Comparison of ENCODE assay signal across 16 cellular contexts in the genomic region with DNA sequence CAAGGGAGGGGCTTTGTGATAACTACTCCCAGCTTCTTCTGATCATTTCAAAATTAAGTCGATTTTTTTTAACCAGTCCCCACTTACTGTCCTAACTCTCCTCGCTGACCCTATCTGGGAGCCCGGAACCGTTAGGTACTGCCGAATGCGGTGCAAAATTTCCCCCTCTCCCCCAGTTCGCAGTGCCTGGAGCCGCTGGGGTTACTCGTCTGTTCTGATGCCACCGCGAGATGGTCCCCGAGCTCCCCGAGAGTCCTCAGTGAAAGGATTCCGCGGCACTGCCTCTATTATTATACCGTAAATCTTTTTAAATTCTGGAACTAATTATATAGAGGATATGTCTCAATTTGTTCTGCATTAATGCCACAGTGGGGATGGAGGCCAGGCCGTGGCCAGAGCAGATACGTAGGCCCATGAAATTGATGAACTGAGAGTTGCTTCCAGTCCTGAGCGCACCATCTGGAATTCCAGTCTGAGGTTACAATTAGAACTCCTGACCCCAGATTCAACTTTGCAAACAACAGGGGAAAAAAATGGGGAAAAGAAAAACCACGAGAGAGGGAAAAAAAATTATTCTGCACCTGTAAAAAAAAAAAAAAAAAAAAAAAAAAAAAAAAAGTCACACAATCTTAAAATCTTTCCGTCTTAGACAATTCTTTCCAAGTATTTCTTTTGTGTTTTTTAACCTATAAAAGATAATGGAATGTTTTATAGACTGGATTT. TPM values are rescaled to one million over a fixed set of nuclear protein-coding genes. Genes with fewer than 3 reads are reported as not detected.
DNase-seq lines count a peak whose midpoint lies in the region; ATAC-seq and TF ChIP-seq lines count a peak whose summit lies in the region.
"Had no signal": no experiment of that assay in that cellular context is flagged by ENCODE, and none has a peak within 500 bp of the region (broad histone marks: within the 10 kb centered on the region; RNA-seq: fewer than 3 reads in every experiment).

No MANE protein-coding gene starts in this region.

- POLR2A ChIA-PET in A673 (lab: Charles Lee; ENCODE audit: low non-redundant PET) = interaction anchor here (0.6 kb wide), 1 partner anchor 198 kb away, joined by 6 read pairs; no protein-coding TSS in a partner anchor

- intact Hi-C loops in A673 (cut with micrococcal nuclease; ENCODE audit: unreplicated experiment) = loop anchor here (5.0 kb wide), 1 partner anchor 52 kb away; no protein-coding TSS in a partner anchor
- intact Hi-C loops in dendritic cell treated with granulocyte-macrophage colony-stimulating factor and Interleukin-4, amounts not matched to agents 40 ng/mL and 50 ng/mL, for 4 days (cut with micrococcal nuclease) = no loop called here

- H3K4me3 Mint-ChIP-seq in dendritic cell treated with granulocyte-macrophage colony-stimulating factor and Interleukin-4, amounts not matched to agents 40 ng/mL and 50 ng/mL, for 4 days = peak overlapping the region; percentile 9
- peak overlapping the region; percentile 44 for H3K4me3 Mint-ChIP-seq in neural crest cell
- H3K4me3 Mint-ChIP-seq: natural killer cell had no signal

- no peaks in the 10 kb centered on the region for H3K36me3 Mint-ChIP-seq in dendritic cell treated with granulocyte-macrophage colony-stimulating factor and Interleukin-4, amounts not matched to agents 40 ng/mL and 50 ng/mL, for 4 days (ENCODE audit: low read depth)
- H3K36me3 Mint-ChIP-seq in neural crest cell (ENCODE audit: low read depth) = no peaks in the 10 kb centered on the region
- H3K36me3 Mint-ChIP-seq: natural killer cell had no signal

- CTCF ChIA-PET in A673 (lab: Charles Lee) = interaction anchor here (1.0 to 1.5 kb wide), 2 partner anchors 9 to 38 kb away, joined by 3 to 6 read pairs; no protein-coding TSS in a partner anchor

- peak overlapping the region; percentile 20 for H3K4me3 ChIP-seq in A673 (ENCODE audit: low read depth, low read length, poor library complexity, severe bottlenecking)
- H3K4me3 ChIP-seq in BLaER1 treated with 17β-estradiol and CSF1 and Interleukin-3, amounts not matched to agents 10 nM and 100 nM = peak overlapping the region in 3 of 10 experiments; percentile 36 to 45 (median 37); a peak in 6 of 20 replicates
- H3K4me3 ChIP-seq: lung had no signal

- H3K9me3 Mint-ChIP-seq in dendritic cell treated with granulocyte-macrophage colony-stimulating factor and Interleukin-4, amounts not matched to agents 40 ng/mL and 50 ng/mL, for 4 days = no peaks in the 10 kb centered on the region
- no peaks in the 10 kb centered on the region for H3K9me3 Mint-ChIP-seq in neural crest cell
- H3K9me3 Mint-ChIP-seq: activated naive CD4-positive, alpha-beta T cell treated with anti-CD3 and anti-CD28 coated beads, Interleukin-2, amount 50 U/mL, for 72 hours; natural killer cell had no signal

- ATAC-seq in HG02884 (IDR thresholded peaks at IDR 0.05; ENCODE audit: unreplicated experiment) = no peak
- ATAC-seq: activated naive CD4-positive, alpha-beta T cell treated with anti-CD3 and anti-CD28 coated beads, Interleukin-2, amount 50 U/mL, for 72 hours; natural killer cell had no signal

- peak; percentile 91 for DNase-seq in A673 (ENCODE audit: low spot score)
- DNase-seq in neural crest cell (ENCODE audit: low read depth, low spot score) = peak; percentile 3
- DNase-seq in NCI-H345 (lab: John Stamatoyannopoulos, UW) = no peak
- no peak for DNase-seq in ureter (ENCODE audit: low spot score)
- DNase-seq: caudate nucleus; effector CD4-positive, alpha-beta T cell; natural killer cell; NCI-H1417 treated with DMSO at 0.1 percent for 48 hours had no signal

- no peak overlapping the region for H3K9ac ChIP-seq in BLaER1 treated with 17β-estradiol and CSF1 and Interleukin-3, amounts not matched to agents 10 nM and 100 nM

- peaks cover 52% of the 10 kb centered on the region for H3K4me1 ChIP-seq in A673 (ENCODE audit: insufficient read depth, low read length, poor library complexity, severe bottlenecking)
- peaks cover 37 to 52% (median 46%) of the 10 kb centered on the region in 10 experiments for H3K4me1 ChIP-seq in BLaER1 treated with 17β-estradiol and CSF1 and Interleukin-3, amounts not matched to agents 10 nM and 100 nM

- H4K20me1 ChIP-seq in BLaER1 treated with 17β-estradiol and CSF1 and Interleukin-3, amounts not matched to agents 10 nM and 100 nM = peaks cover 0 to 56% (median 44%) of the 10 kb centered on the region in 11 experiments; a peak in 18 of 22 replicates

- no peak overlapping the region for H3K27ac ChIP-seq in A673 (ENCODE audit: low read depth, low read length, poor library complexity, severe bottlenecking)
- H3K27ac ChIP-seq in BLaER1 treated with 17β-estradiol and CSF1 and Interleukin-3, amounts not matched to agents 10 nM and 100 nM = no peak overlapping the region
- H3K27ac ChIP-seq: RWPE1, VCaP had no signal

- TF ChIP-seq CTCF in A673 (conservative IDR thresholded peaks at IDR 0.05; ENCODE audit: low read depth, low read length) (no peak; the same call in 1 of the 2 replicates), neural crest cell (conservative IDR thresholded peaks at IDR 0.05) (no peak)

- no peaks in the 10 kb centered on the region for H3K36me3 ChIP-seq in A673 (ENCODE audit: insufficient read depth, low read length, poor library complexity, severe bottlenecking)
- no peaks in the 10 kb centered on the region for H3K36me3 ChIP-seq in BLaER1 treated with 17β-estradiol and CSF1 and Interleukin-3, amounts not matched to agents 10 nM and 100 nM

- peaks cover 75% of the 10 kb centered on the region for H3K27me3 Mint-ChIP-seq in dendritic cell treated with granulocyte-macrophage colony-stimulating factor and Interleukin-4, amounts not matched to agents 40 ng/mL and 50 ng/mL, for 4 days
- H3K27me3 Mint-ChIP-seq in neural crest cell (ENCODE audit: low read depth) = peaks cover 93% of the 10 kb centered on the region

- no peaks in the 10 kb centered on the region for H3K9me3 ChIP-seq in A673 (ENCODE audit: low read depth, low read length, poor library complexity, severe bottlenecking)
- peaks cover 0 to 23% (median 15%) of the 10 kb centered on the region in 11 experiments; a peak in 14 of 22 replicates for H3K9me3 ChIP-seq in BLaER1 treated with 17β-estradiol and CSF1 and Interleukin-3, amounts not matched to agents 10 nM and 100 nM (replicated peaks in 1 of 11)

- peaks cover 99% of the 10 kb centered on the region for H3K27me3 ChIP-seq in A673 (replicated peaks; ENCODE audit: insufficient read depth, low read depth, low read length, poor library complexity)
- H3K27me3 ChIP-seq in BLaER1 treated with 17β-estradiol and CSF1 and Interleukin-3, amounts not matched to agents 10 nM and 100 nM = peaks cover 81 to 93% (median 86%) of the 10 kb centered on the region in 11 experiments

- peaks cover 44% of the 10 kb centered on the region for H3K4me1 Mint-ChIP-seq in dendritic cell treated with granulocyte-macrophage colony-stimulating factor and Interleukin-4, amounts not matched to agents 40 ng/mL and 50 ng/mL, for 4 days (ENCODE audit: low read depth)
- H3K4me1 Mint-ChIP-seq in neural crest cell = peaks cover 9% of the 10 kb centered on the region

- no TSS peak for BruUV-seq in A673 (replicated peaks; lab: Mats Ljungman, UMichigan)

- H3K4me2 ChIP-seq in BLaER1 treated with 17β-estradiol and CSF1 and Interleukin-3, amounts not matched to agents 10 nM and 100 nM = peak overlapping the region in 7 of 11 experiments; percentile 39 to 83 (median 63); a peak in 9 of 22 replicates

- no peak overlapping the region for H3K27ac Mint-ChIP-seq in dendritic cell treated with granulocyte-macrophage colony-stimulating factor and Interleukin-4, amounts not matched to agents 40 ng/mL and 50 ng/mL, for 4 days
- H3K27ac Mint-ChIP-seq in neural crest cell (ENCODE audit: unreplicated experiment) = no peak overlapping the region
- H3K27ac Mint-ChIP-seq: natural killer cell had no signal

RNA-seq across cellular contexts. Expression of gene WT1, which starts 4.3 kb away (rescaled TPM):
- 8.6 and 10.4 TPM in 2 replicates for total RNA-seq in A673 (2021)
- not detected in 2 replicates for total RNA-seq in neural crest cell
- total RNA-seq in ureter = 0.49 TPM
- total RNA-seq: activated naive CD4-positive, alpha-beta T cell treated with anti-CD3 and anti-CD28 coated beads, Interleukin-2, amount 50 U/mL, for 72 hours; H4; natural killer cell had no signal

Comparison
In these comparisons a context has a peak if more than half of its experiments do, and no peak if none do; other contexts are left out.
1. DNase-seq: peak in A673 (single experiment) and neural crest cell (single experiment); none in NCI-H345 (single experiment) and ureter (single experiment).